Comparison of ENCODE assay signal across 24 cellular contexts in the genomic region with DNA sequence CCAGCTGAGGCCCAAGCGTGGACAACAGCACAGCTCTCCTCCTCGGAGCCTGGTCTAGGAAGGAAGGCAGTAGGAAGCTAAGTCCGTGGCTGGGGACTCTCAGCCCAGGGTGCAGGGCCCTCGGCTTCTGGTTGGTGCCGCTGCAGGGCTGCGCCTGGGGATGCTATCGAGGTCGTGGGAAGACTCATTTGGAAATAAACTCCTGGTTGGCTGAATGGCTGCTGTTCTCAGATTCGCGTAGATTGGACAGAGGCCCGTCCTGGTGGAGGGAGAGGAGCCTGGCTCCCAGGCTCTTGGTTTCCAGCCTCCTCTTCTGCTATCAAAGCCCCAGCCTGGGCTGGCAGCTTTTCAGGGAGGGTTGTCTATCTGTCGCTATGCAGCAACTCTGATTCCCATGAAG.
DNase-seq lines count a peak whose midpoint lies in the region; ATAC-seq, FAIRE-seq and TF ChIP-seq lines count a peak whose summit lies in the region.
"Had no signal": no experiment of that assay in that cellular context is flagged by ENCODE, and none has a peak within 500 bp of the region (broad histone marks: within the 10 kb centered on the region; RNA-seq: fewer than 3 reads in every experiment).

No MANE protein-coding gene starts in this region.

- peak; percentile 33 for DNase-seq in H9
- DNase-seq in astrocyte (ENCODE audit: low read depth) = no peak
- peak; percentile 15 for DNase-seq in left ventricle myocardium inferior
- no peak for DNase-seq in sciatic nerve (ENCODE audit: low spot score)
- no peak for DNase-seq in stimulated activated CD4-positive, alpha-beta T cell treated with anti-CD3 and anti-CD28 coated beads, Interleukin-2, amount 100 ng/mL, for 48 hours
- DNase-seq in GM13977 (ENCODE audit: low spot score) = no peak
- DNase-seq in NCI-H1694 (lab: John Stamatoyannopoulos, UW) = no peak
- DNase-seq: activated effector memory CD4-positive, alpha-beta T cell treated with anti-CD3 and anti-CD28 coated beads, Interleukin-2, amount 50 U/mL, for 16 hours; CD4-positive, CD25-positive, alpha-beta regulatory T cell; central memory CD4-positive, alpha-beta T cell; GDM1; kidney glomerular epithelial cell; NCI-H1694 treated with DMSO at 0.1 percent for 48 hours; NCI-H774; PC-9; stimulated activated CD4-positive, alpha-beta T cell treated with anti-CD3 and anti-CD28 coated beads, Interleukin-4, amount 100 ng/mL, for 4 hours; T-helper 2 cell; WERI-Rb-1 had no signal

- H3K56ac ChIP-seq in H9 (ENCODE audit: insufficient read length, low read depth, low read length) = no peak overlapping the region

- H4K91ac ChIP-seq in H9 (ENCODE audit: insufficient read length, low read depth, low read length) = no peak overlapping the region

- in situ Hi-C loops in GM13977 (cut with MboI; ENCODE audit: low pct_unique_long_range_greater_than_20kb, low sequenced_read_pairs, unreplicated experiment) = no loop called here

- H3K9me3 Mint-ChIP-seq in H9 (no peaks in the 10 kb centered on the region; a peak in 1 of 5 replicates), astrocyte (ENCODE audit: unreplicated experiment) (no peaks in the 10 kb centered on the region)
- H3K9me3 Mint-ChIP-seq: IgD-negative memory B cell; mesothelial cell of epicardium; natural killer cell treated with Interleukin-12 subunit alpha and Interleukin-12 subunit beta and Interleukin-15 and Interleukin-18, amount 100 ng/mL, for 72 hours had no signal

- H3K27ac ChIP-seq in H9 (ENCODE audit: insufficient read length, low read depth, low read length) (no peak overlapping the region), astrocyte (ENCODE audit: low read depth, low read length) (peak overlapping the region; percentile 23), left ventricle myocardium inferior (replicated peaks) (peak overlapping the region; percentile 23)
- H3K27ac ChIP-seq: epithelial cell of prostate, PC-9, WERI-Rb-1 had no signal

- H3K4me3 Mint-ChIP-seq in H9 (no peak overlapping the region), astrocyte (ENCODE audit: unreplicated experiment) (no peak overlapping the region)
- H3K4me3 Mint-ChIP-seq: CD4-positive, CD25-positive, alpha-beta regulatory T cell; IgD-negative memory B cell; mesothelial cell of epicardium; natural killer cell treated with Interleukin-12 subunit alpha and Interleukin-12 subunit beta and Interleukin-15 and Interleukin-18, amount 100 ng/mL, for 72 hours had no signal

- TF ChIP-seq CTCF in H9 (conservative IDR thresholded peaks at IDR 0.05) (0 out of 3 replicates have a peak, but pooled peaks have one; percentile 12), astrocyte (IDR thresholded peaks at IDR 0.05; ENCODE audit: insufficient read depth, low read depth, low read length) (no peak), left ventricle myocardium inferior (IDR thresholded peaks at IDR 0.05; ENCODE audit: borderline replicate concordance) (peak; percentile 32), GM13977 (IDR thresholded peaks at IDR 0.05; ENCODE audit: extremely low read depth, insufficient read depth, missing control alignments) (no peak)

- H2AFZ ChIP-seq in H9 (ENCODE audit: low read length) = no peak overlapping the region
- no peak overlapping the region for H2AFZ ChIP-seq in astrocyte (ENCODE audit: low read depth, low read length)
- H2AFZ ChIP-seq: PC-9 had no signal

- H3K27ac Mint-ChIP-seq in H9 (no peak overlapping the region), astrocyte (ENCODE audit: unreplicated experiment) (no peak overlapping the region)
- H3K27ac Mint-ChIP-seq: CD4-positive, CD25-positive, alpha-beta regulatory T cell; IgD-negative memory B cell; mesothelial cell of epicardium; natural killer cell treated with Interleukin-12 subunit alpha and Interleukin-12 subunit beta and Interleukin-15 and Interleukin-18, amount 100 ng/mL, for 72 hours had no signal

- no peak overlapping the region for H4K5ac ChIP-seq in H9 (ENCODE audit: insufficient read length, low read depth, low read length)

- no peak overlapping the region for H2BK120ac ChIP-seq in H9 (ENCODE audit: low read depth, low read length, poor library complexity, severe bottlenecking)

- H4K20me1 ChIP-seq in H9 (ENCODE audit: control insufficient read depth, insufficient read depth, insufficient read length) = no peaks in the 10 kb centered on the region
- H4K20me1 ChIP-seq in astrocyte (ENCODE audit: insufficient read depth, low read length) = no peaks in the 10 kb centered on the region

- no peak overlapping the region for H2BK20ac ChIP-seq in H9 (ENCODE audit: low read depth, low read length, poor library complexity, severe bottlenecking)

- no peak overlapping the region for H3K4ac ChIP-seq in H9 (ENCODE audit: low read depth, low read length)

- H3K4me1 Mint-ChIP-seq in H9 = no peaks in the 10 kb centered on the region
- H3K4me1 Mint-ChIP-seq in astrocyte (ENCODE audit: low read depth, unreplicated experiment) = peaks cover 4% of the 10 kb centered on the region
- H3K4me1 Mint-ChIP-seq: CD4-positive, CD25-positive, alpha-beta regulatory T cell; IgD-negative memory B cell had no signal

- no peak overlapping the region for H2BK15ac ChIP-seq in H9 (ENCODE audit: low read depth, low read length)

- no CpG with 5 or more reads among the region's 12 CpGs for WGBS in H9 (ENCODE audit: extremely low coverage, insufficient read length, low lambda C conversion rate)

- H3K4me2 ChIP-seq in H9 (ENCODE audit: insufficient read depth, insufficient read length, low read length) (no peak overlapping the region), astrocyte (ENCODE audit: low read length) (peak overlapping the region; percentile 35)
- H3K4me2 ChIP-seq: PC-9 had no signal

- no peak overlapping the region for H3K18ac ChIP-seq in H9 (ENCODE audit: insufficient read length, low read depth, low read length)

- H2BK12ac ChIP-seq in H9 (ENCODE audit: insufficient read length, low read depth, low read length) = no peak overlapping the region

- FAIRE-seq in astrocyte (lab: Jason Lieb, UNC) = no peak
- FAIRE-seq: frontal cortex had no signal

- H3K23me2 ChIP-seq in H9 (ENCODE audit: insufficient read length, low read depth, low read length, poor library complexity, severe bottlenecking) = no peaks in the 10 kb centered on the region

- H2BK5ac ChIP-seq in H9 (ENCODE audit: insufficient read length, low read length) = no peak overlapping the region

- H3K27me3 ChIP-seq in H9 (ENCODE audit: insufficient read depth, low read length) = no peaks in the 10 kb centered on the region
- H3K27me3 ChIP-seq in astrocyte (ENCODE audit: insufficient read depth, low read length) = no peaks in the 10 kb centered on the region
- no peaks in the 10 kb centered on the region for H3K27me3 ChIP-seq in left ventricle myocardium inferior (ENCODE audit: low read depth)

- H3K36me3 ChIP-seq in astrocyte (ENCODE audit: insufficient read depth, low read length) = no peaks in the 10 kb centered on the region
- no peaks in the 10 kb centered on the region for H3K36me3 ChIP-seq in left ventricle myocardium inferior
- H3K36me3 ChIP-seq: WERI-Rb-1 had no signal

- intact Hi-C loops in left ventricle myocardium inferior (cut with micrococcal nuclease) (no loop called here), sciatic nerve (cut with DNase I) (no loop called here)

- no peak overlapping the region for H2AK5ac ChIP-seq in H9 (ENCODE audit: insufficient read length, low read length)

- H3K79me2 ChIP-seq in H9 (ENCODE audit: insufficient read depth, low read length) (no peaks in the 10 kb centered on the region), astrocyte (ENCODE audit: insufficient read depth, low read length) (no peaks in the 10 kb centered on the region)

- H3K9me3 ChIP-seq in H9 (ENCODE audit: control insufficient read depth, low read depth, low read length) = no peaks in the 10 kb centered on the region
- H3K9me3 ChIP-seq in astrocyte (ENCODE audit: insufficient read depth, low read depth, low read length) = no peaks in the 10 kb centered on the region
- H3K9me3 ChIP-seq in left ventricle myocardium inferior (replicated peaks) = no peaks in the 10 kb centered on the region

- H3K14ac ChIP-seq in H9 (ENCODE audit: insufficient read depth, low read length) = peak overlapping the region; percentile 31; the same call in 1 of the 2 replicates

- no peak overlapping the region for H3T11ph ChIP-seq in H9 (ENCODE audit: low read length)

- ATAC-seq in sciatic nerve (peak; percentile 28), HG03135 (IDR thresholded peaks at IDR 0.05; ENCODE audit: unreplicated experiment) (no peak)
- ATAC-seq: natural killer cell treated with Interleukin-12 subunit alpha and Interleukin-12 subunit beta and Interleukin-15 and Interleukin-18, amount 100 ng/mL, for 72 hours had no signal

- H3K4me1 ChIP-seq in H9 (ENCODE audit: insufficient read depth, low read length) (no peaks in the 10 kb centered on the region), astrocyte (ENCODE audit: insufficient read depth, low read length) (peaks cover 12% of the 10 kb centered on the region), left ventricle myocardium inferior (no peaks in the 10 kb centered on the region)

- no peak overlapping the region for H3K4me3 ChIP-seq in astrocyte (ENCODE audit: insufficient read depth, low read depth, low read length)
- no peak overlapping the region for H3K4me3 ChIP-seq in left ventricle myocardium inferior
- H3K4me3 ChIP-seq: PC-9 had no signal

- no peaks in the 10 kb centered on the region for H3K27me3 Mint-ChIP-seq in H9 (ENCODE audit: low read depth)
- no peaks in the 10 kb centered on the region for H3K27me3 Mint-ChIP-seq in astrocyte (ENCODE audit: low read depth, unreplicated experiment)
- H3K27me3 Mint-ChIP-seq: CD4-positive, CD25-positive, alpha-beta regulatory T cell; IgD-negative memory B cell had no signal

- no peak overlapping the region for H3K9ac ChIP-seq in H9 (ENCODE audit: extremely low read depth, insufficient read length, low read length)
- no peak overlapping the region for H3K9ac ChIP-seq in astrocyte (ENCODE audit: low read length)

- no peak overlapping the region for H4K8ac ChIP-seq in H9 (replicated peaks; ENCODE audit: insufficient read length, low read depth, low read length)

- H3K36me3 Mint-ChIP-seq in H9 (ENCODE audit: insufficient read depth in 1 of 3, low read depth in 3 of 3) (no peaks in the 10 kb centered on the region), astrocyte (ENCODE audit: low read depth, unreplicated experiment) (no peaks in the 10 kb centered on the region)
- H3K36me3 Mint-ChIP-seq: CD4-positive, CD25-positive, alpha-beta regulatory T cell; mesothelial cell of epicardium; natural killer cell treated with Interleukin-12 subunit alpha and Interleukin-12 subunit beta and Interleukin-15 and Interleukin-18, amount 100 ng/mL, for 72 hours had no signal

- no peak overlapping the region for H3K23ac ChIP-seq in H9 (ENCODE audit: insufficient read length, low read depth, low read length)

- H3K79me1 ChIP-seq in H9 (ENCODE audit: insufficient read depth, low read depth, low read length, poor library complexity, severe bottlenecking) = no peaks in the 10 kb centered on the region

Comparison
In these comparisons a context has a peak if more than half of its experiments do, and no peak if none do; other contexts are left out.
1. DNase-seq: peak in H9 (single experiment) and left ventricle myocardium inferior (single experiment); none in astrocyte (single experiment), sciatic nerve (single experiment), stimulated activated CD4-positive, alpha-beta T cell treated with anti-CD3 and anti-CD28 coated beads, Interleukin-2, amount 100 ng/mL, for 48 hours (0 of 2), GM13977 (single experiment) and NCI-H1694 (single experiment).
2. CTCF ChIP-seq: peak in H9 (single experiment) and left ventricle myocardium inferior (single experiment); none in astrocyte (single experiment) and GM13977 (single experiment).